ENCODE assay signal across 8 cellular contexts in genomic region chr18:44682871-44683221, GRCh38. TPM values are rescaled to one million over a fixed set of nuclear protein-coding genes. Genes with fewer than 3 reads are reported as not detected.
DNase-seq lines count a peak whose midpoint lies in the region; TF ChIP-seq lines count a peak whose summit lies in the region.

No MANE protein-coding gene starts in this region.

- TF ChIP-seq CTCF in fibroblast of lung (conservative IDR thresholded peaks at IDR 0.05 in 1 of 2, IDR thresholded peaks at IDR 0.05 in 1 of 2; ENCODE audit: low read depth in 1 of 2, low read length in 2 of 2) (no peak), spleen (IDR thresholded peaks at IDR 0.05 in 8 of 11, conservative IDR thresholded peaks at IDR 0.05 in 3 of 11) (no peak), A673 (conservative IDR thresholded peaks at IDR 0.05; ENCODE audit: low read depth, low read length) (no peak)

- H3K9me2 ChIP-seq in GM23248 (ENCODE audit: insufficient read depth): no peaks in the 10 kb centered on the region

- intact Hi-C loops in spleen (cut with DNase I; ENCODE audit: low total_unique reads): loop anchor here (10.0 kb wide), 1 partner anchor 182 kb away; no protein-coding TSS in a partner anchor
- intact Hi-C loops in A673 (cut with micrococcal nuclease; ENCODE audit: unreplicated experiment): loop anchor here (5.0 kb wide), 2 partner anchors 214 to 339 kb away; no protein-coding TSS in a partner anchor
- intact Hi-C loops in posterior vena cava (cut with DNase I): loop anchor here (10.0 kb wide), 2 partner anchors 52 to 112 kb away; no protein-coding TSS in a partner anchor

- DNase-seq in GM23248 (no peak), NCI-H526 (lab: John Stamatoyannopoulos, UW) (peak; percentile 46 to 83), fibroblast of lung (ENCODE audit: low read depth in 2 of 2) (peak; percentile 32 to 55), spleen (no peak), A673 (ENCODE audit: low spot score) (no peak), GM19240 (ENCODE audit: insufficient read length, low spot score) (no peak), posterior vena cava (ENCODE audit: low spot score) (no peak)
- DNase-seq in activated CD4-positive, CD25-positive, alpha-beta regulatory T cell (lab: John Stamatoyannopoulos, UW): no peak

- H3K9me3 ChIP-seq in GM23248 (ENCODE audit: low read depth) (no peaks in the 10 kb centered on the region), fibroblast of lung (ENCODE audit: control insufficient read depth, insufficient read depth, low read depth, low read length) (no peaks in the 10 kb centered on the region), spleen (no peaks in the 10 kb centered on the region), A673 (ENCODE audit: low read depth, low read length, poor library complexity, severe bottlenecking) (no peaks in the 10 kb centered on the region)

- H3K27ac ChIP-seq in GM23248 (no peak overlapping the region), fibroblast of lung (ENCODE audit: insufficient read depth, low read length) (no peak overlapping the region), spleen (peak overlapping the region in 4 of 8 donors; percentile 94 to 96 (median 96)), A673 (ENCODE audit: low read depth, low read length, poor library complexity, severe bottlenecking) (no peak overlapping the region)

- H3K9ac ChIP-seq in GM23248 (no peak overlapping the region), fibroblast of lung (ENCODE audit: insufficient read depth, low read length) (no peak overlapping the region)

- H2AFZ ChIP-seq in GM23248 (no peak overlapping the region), fibroblast of lung (ENCODE audit: low read length) (peak overlapping the region; percentile 47)

- H3K36me3 ChIP-seq in GM23248 (ENCODE audit: low read depth): no peaks in the 10 kb centered on the region
- no peaks in the 10 kb centered on the region for H3K36me3 ChIP-seq in fibroblast of lung (ENCODE audit: control insufficient read depth, insufficient read depth, low read length)
- no peaks in the 10 kb centered on the region for H3K36me3 ChIP-seq in spleen
- no peaks in the 10 kb centered on the region for H3K36me3 ChIP-seq in A673 (ENCODE audit: insufficient read depth, low read length, poor library complexity, severe bottlenecking)

- no TSS peak for BruUV-seq in A673 (replicated peaks; lab: Mats Ljungman, UMichigan)

- peaks cover 42% of the 10 kb centered on the region for H3K79me2 ChIP-seq in GM23248 (ENCODE audit: insufficient read depth)
- H3K79me2 ChIP-seq in fibroblast of lung (ENCODE audit: control insufficient read depth, insufficient read depth, low read length): no peaks in the 10 kb centered on the region

- CTCF ChIA-PET in A673 (lab: Charles Lee): no interaction called here

- H3K27me3 ChIP-seq in GM23248 (replicated peaks; ENCODE audit: insufficient read depth) (no peaks in the 10 kb centered on the region), fibroblast of lung (ENCODE audit: control insufficient read depth, insufficient read depth, low read length) (no peaks in the 10 kb centered on the region), spleen (replicated peaks in 1 of 7) (peaks cover 0 to 33% (median 3%) of the 10 kb centered on the region in 7 donors), A673 (replicated peaks; ENCODE audit: insufficient read depth, low read depth, low read length, poor library complexity) (peaks cover 5% of the 10 kb centered on the region)

- no peak overlapping the region for H3K4me2 ChIP-seq in GM23248 (ENCODE audit: unreplicated experiment)
- peak overlapping the region; percentile 93 for H3K4me2 ChIP-seq in fibroblast of lung (ENCODE audit: extremely low read depth, insufficient read depth, low read length)

- H3K4me3 ChIP-seq in GM23248 (peak overlapping the region; percentile 91; the same call in 1 of the 2 replicates), fibroblast of lung (replicated peaks in 1 of 4; ENCODE audit: control extremely low read depth in 1 of 4, insufficient read depth in 1 of 4, low read depth in 3 of 4, low read length in 4 of 4) (peak overlapping the region; percentile 14 to 60 (median 36)), spleen (peak overlapping the region in 6 of 8 donors; percentile 9 to 94 (median 76)), A673 (ENCODE audit: low read depth, low read length, poor library complexity, severe bottlenecking) (no peak overlapping the region)

- no peaks in the 10 kb centered on the region for H4K20me1 ChIP-seq in GM23248 (ENCODE audit: insufficient read depth)
- no peaks in the 10 kb centered on the region for H4K20me1 ChIP-seq in fibroblast of lung (ENCODE audit: control insufficient read depth, extremely low read depth, insufficient read depth, low read length)

- POLR2A ChIA-PET in A673 (lab: Charles Lee; ENCODE audit: low non-redundant PET): no interaction called here

- in situ Hi-C loops in GM23248 (cut with MboI): loop anchor here (10.0 kb wide), 1 partner anchor 212 kb away; no protein-coding TSS in a partner anchor

- H3K4me1 ChIP-seq in GM23248 (ENCODE audit: insufficient read depth) (peaks cover 22% of the 10 kb centered on the region), fibroblast of lung (ENCODE audit: control insufficient read depth, extremely low read depth, insufficient read depth, low read length) (peaks cover 11% of the 10 kb centered on the region), spleen (peaks cover 13 to 78% (median 54%) of the 10 kb centered on the region in 6 donors), A673 (ENCODE audit: insufficient read depth, low read length, poor library complexity, severe bottlenecking) (peaks cover 25% of the 10 kb centered on the region)

- 40 to 52% methylated on average over 4 of the region's 4 CpGs for WGBS in GM23248 (ENCODE audit: low coverage in 1 of 2, low lambda C conversion rate in 2 of 2, missing lambda C conversion rate in 2 of 2), 2 experiments
- 75 to 84% (median 81%) methylated on average over 4 of the region's 4 CpGs for WGBS in spleen, 5 donors

- H3F3A ChIP-seq in GM23248 (ENCODE audit: insufficient read depth): peaks cover 7% of the 10 kb centered on the region; the same call in 1 of the 2 replicates

- no peak for TF ChIP-seq POLR2A in spleen (IDR thresholded peaks at IDR 0.05)

RNA-seq across cellular contexts. Expression of gene SETBP1, which starts 2.2 kb away (rescaled TPM):
- total RNA-seq in GM23248 (2014; rRNA removed; shearing (Covaris generic)): 4.1 and 5.2 TPM in 2 replicates
- polyA plus RNA-seq in GM23248 (2016; fragmentation: Nextera tagmentation; extraction: Ambion mirVana) (0.91 and 1.3 TPM in 2 replicates), fibroblast of lung (1.9 and 5.4 TPM in 2 replicates), spleen (1 to 10 TPM; 2.0 to 3.7 (median 3.4) TPM)
- total RNA-seq in fibroblast of lung (4.5 and 4.9 TPM in 2 replicates), spleen (10 to 100 TPM; 24.2 to 50.7 (median 39.8) TPM), A673 (2021) (14.0 and 16.2 TPM in 2 replicates), posterior vena cava (10 to 100 TPM; 59.5 to 76.9 TPM)
- 0.91 and 3.1 TPM in 2 replicates for polyA plus RNA-seq in fibroblast of lung (2012)
- polyA minus RNA-seq in fibroblast of lung (ENCODE audit: low replicate concordance): 2.7 and 5.2 TPM in 2 replicates

Comparison
In these comparisons a context has a peak if more than half of its experiments do, and no peak if none do; other contexts are left out.
1. DNase-seq: peak in NCI-H526 (2 of 2) and fibroblast of lung (2 of 2); none in GM23248 (single experiment), spleen (single experiment), A673 (single experiment), GM19240 (single experiment), posterior vena cava (single experiment) and activated CD4-positive, CD25-positive, alpha-beta regulatory T cell (0 of 4).